ENCODE assay signal across 16 cellular contexts in the genomic region with DNA sequence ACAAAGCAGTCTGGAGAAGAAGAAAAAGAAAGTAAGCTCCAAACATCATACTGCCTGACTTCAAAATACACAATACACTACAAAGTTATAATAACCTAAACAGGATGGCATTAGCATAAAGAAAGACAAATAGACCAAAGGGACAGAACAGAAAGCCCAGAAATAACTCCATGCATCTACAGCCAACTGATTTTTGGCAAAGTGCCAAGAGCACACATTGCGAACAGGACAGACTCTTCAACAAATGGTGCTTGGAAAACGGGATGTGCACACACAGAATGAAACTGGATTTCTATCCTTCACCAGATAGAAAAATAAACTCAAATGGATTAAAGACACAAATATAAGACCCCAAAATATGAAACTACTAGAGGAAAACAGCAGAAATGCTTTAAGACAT.
DNase-seq lines count a peak whose midpoint lies in the region; ATAC-seq, FAIRE-seq and TF ChIP-seq lines count a peak whose summit lies in the region.
"Had no signal": no experiment of that assay in that cellular context is flagged by ENCODE, and none has a peak within 500 bp of the region (broad histone marks: within the 10 kb centered on the region; RNA-seq: fewer than 3 reads in every experiment).

No MANE protein-coding gene starts in this region.

- no peak overlapping the region for H3K4me3 Mint-ChIP-seq in endodermal cell
- H3K4me3 Mint-ChIP-seq: CD4-positive, CD25-positive, alpha-beta regulatory T cell; stimulated activated naive CD8-positive, alpha-beta T cell treated with anti-CD3 and anti-CD28 coated beads, Interleukin-15, Interleukin-2, amounts not matched to agents 100 ng/mL and 50 ng/mL, for 24 hours had no signal

- no peak for TF ChIP-seq RAD21 in HepG2 (CRISPR knock-in tag; IDR thresholded peaks at IDR 0.05)

- H3K27ac ChIP-seq in HepG2 (ENCODE audit: extremely low read length, insufficient read depth, low read length) = no peak overlapping the region
- H3K27ac ChIP-seq in endodermal cell (ENCODE audit: low read depth, low read length) = no peak overlapping the region
- H3K27ac ChIP-seq in ascending aorta = no peak overlapping the region
- H3K27ac ChIP-seq: heart right ventricle, parathyroid adenoma, Peyer's patch had no signal

- no peak overlapping the region for H3K9ac ChIP-seq in HepG2 (ENCODE audit: insufficient read depth, low read depth, low read length)
- H3K9ac ChIP-seq in endodermal cell (ENCODE audit: extremely low read depth, low read length, poor library complexity, severe bottlenecking) = no peak overlapping the region
- H3K9ac ChIP-seq: parathyroid adenoma had no signal

- TF ChIP-seq CTCF in astrocyte of the spinal cord (IDR thresholded peaks at IDR 0.05; ENCODE audit: low read depth, low read length) (no peak), HepG2 (CRISPR knock-in tag; IDR thresholded peaks at IDR 0.05) (no peak), endodermal cell (conservative IDR thresholded peaks at IDR 0.05) (no peak), ascending aorta (IDR thresholded peaks at IDR 0.05) (no peak)

- H3K9me3 ChIP-seq in HepG2 (ENCODE audit: low read length) (no peaks in the 10 kb centered on the region), endodermal cell (ENCODE audit: control insufficient read depth, low read length) (no peaks in the 10 kb centered on the region), ascending aorta (no peaks in the 10 kb centered on the region)
- H3K9me3 ChIP-seq: Peyer's patch had no signal

- no peaks in the 10 kb centered on the region for H3K9me3 Mint-ChIP-seq in endodermal cell
- H3K9me3 Mint-ChIP-seq: CD4-positive, CD25-positive, alpha-beta regulatory T cell; stimulated activated naive CD8-positive, alpha-beta T cell treated with anti-CD3 and anti-CD28 coated beads, Interleukin-15, Interleukin-2, amounts not matched to agents 100 ng/mL and 50 ng/mL, for 24 hours had no signal

- peaks cover 9% of the 10 kb centered on the region for H3K27me3 Mint-ChIP-seq in endodermal cell (ENCODE audit: insufficient read depth)

- in situ Hi-C loops in astrocyte of the spinal cord (cut with HindIII; ENCODE audit: low sequenced_read_pairs) (no loop called here), HepG2 (cut with HindIII; ENCODE audit: extremely low pct_ligation_motif_present, low pct_unique_long_range_greater_than_20kb) (no loop called here)

- H3K4me1 ChIP-seq in HepG2 (ENCODE audit: insufficient read depth, low read length) (no peaks in the 10 kb centered on the region), endodermal cell (ENCODE audit: control insufficient read depth, insufficient read depth, low read length) (no peaks in the 10 kb centered on the region), ascending aorta (no peaks in the 10 kb centered on the region)
- H3K4me1 ChIP-seq: parathyroid adenoma, Peyer's patch had no signal

- CTCF ChIA-PET in HepG2 (lab: Yijun Ruan, JAX; ENCODE audit: low intra/inter-chr PET ratio, low total read pairs) = no interaction called here

- POLR2A ChIA-PET in HepG2 (lab: Yijun Ruan, JAX) = no interaction called here

- H3K4me1 Mint-ChIP-seq in endodermal cell = no peaks in the 10 kb centered on the region

- no peak overlapping the region for H3K4me2 ChIP-seq in HepG2 (ENCODE audit: low read depth, low read length)

- H3K4me3 ChIP-seq in astrocyte of the spinal cord (ENCODE audit: low read depth, low read length) = no peak overlapping the region
- H3K4me3 ChIP-seq in HepG2 (replicated peaks in 1 of 3; ENCODE audit: insufficient read depth in 1 of 3, low read depth in 2 of 3, low read length in 3 of 3) = no peak overlapping the region
- no peak overlapping the region for H3K4me3 ChIP-seq in endodermal cell (ENCODE audit: low read length)
- H3K4me3 ChIP-seq in ascending aorta = no peak overlapping the region
- H3K4me3 ChIP-seq: heart right ventricle, lung, Peyer's patch had no signal

- no peaks in the 10 kb centered on the region for H3K36me3 ChIP-seq in HepG2 (replicated peaks in 1 of 2; ENCODE audit: control insufficient read depth in 1 of 2, insufficient read depth in 2 of 2, low read length in 2 of 2)
- H3K36me3 ChIP-seq in endodermal cell (ENCODE audit: control insufficient read depth, insufficient read depth, low read length) = no peaks in the 10 kb centered on the region
- H3K36me3 ChIP-seq in ascending aorta = no peaks in the 10 kb centered on the region
- H3K36me3 ChIP-seq: heart right ventricle, Peyer's patch had no signal

- no peaks in the 10 kb centered on the region for H3K36me3 Mint-ChIP-seq in endodermal cell (ENCODE audit: low read depth)
- H3K36me3 Mint-ChIP-seq: CD4-positive, CD25-positive, alpha-beta regulatory T cell had no signal

- no TSS peak for BruUV-seq in HepG2 (replicated peaks; lab: Mats Ljungman, UMichigan)

- no peak for ATAC-seq in HepG2
- ATAC-seq in activated CD4-positive, CD25-positive, alpha-beta regulatory T cell treated with anti-CD3 and anti-CD28 coated beads, Interleukin-2, amount 50 U/mL, for 24 hours = no peak

- H4K20me1 ChIP-seq in HepG2 (ENCODE audit: insufficient read depth, low read length) = no peaks in the 10 kb centered on the region

- no peak for TF ChIP-seq EP300 in HepG2 (IDR thresholded peaks at IDR 0.05; ENCODE audit: low read depth in 2 of 2, low read length in 2 of 2)
- TF ChIP-seq EP300 in HepG2 (CRISPR knock-in tag; IDR thresholded peaks at IDR 0.05; ENCODE audit: borderline replicate concordance) = no peak

- H2AFZ ChIP-seq in HepG2 (ENCODE audit: low read length) = no peak overlapping the region
- H2AFZ ChIP-seq: parathyroid adenoma had no signal

- H3K27ac Mint-ChIP-seq in endodermal cell = no peak overlapping the region
- H3K27ac Mint-ChIP-seq: CD4-positive, CD25-positive, alpha-beta regulatory T cell; stimulated activated naive CD8-positive, alpha-beta T cell treated with anti-CD3 and anti-CD28 coated beads, Interleukin-15, Interleukin-2, amounts not matched to agents 100 ng/mL and 50 ng/mL, for 24 hours had no signal

- intact Hi-C loops in HepG2 (cut with micrococcal nuclease; ENCODE audit: unreplicated experiment) (no loop called here), ascending aorta (cut with DNase I) (no loop called here)

- whole genome bisulfite sequencing in HepG2 (ENCODE audit: low lambda C conversion rate) = 3% methylated on average over 2 of the region's 2 CpGs
- 56 to 61% methylated on average over 2 of the region's 2 CpGs for WGBS in endodermal cell (ENCODE audit: insufficient coverage in 1 of 2, insufficient read length in 1 of 2), 2 experiments

- no peak for TF ChIP-seq POLR2A in HepG2 (IDR thresholded peaks at IDR 0.05; ENCODE audit: insufficient read depth in 1 of 2, low read depth in 2 of 2, low read length in 2 of 2)

- FAIRE-seq in HepG2 (lab: Jason Lieb, UNC) = no peak

- peaks cover 0 to 3% of the 10 kb centered on the region in 2 experiments; a peak in 1 of 5 replicates for H3K27me3 ChIP-seq in HepG2 (ENCODE audit: control insufficient read depth in 1 of 2, insufficient read depth in 2 of 2, low read length in 2 of 2)
- peaks cover 7% of the 10 kb centered on the region for H3K27me3 ChIP-seq in endodermal cell (ENCODE audit: control insufficient read depth, insufficient read depth, low read length, poor library complexity, severe bottlenecking)
- H3K27me3 ChIP-seq in ascending aorta = no peaks in the 10 kb centered on the region
- H3K27me3 ChIP-seq: Peyer's patch had no signal

- H3K79me2 ChIP-seq in HepG2 (ENCODE audit: insufficient read depth, low read length) = no peaks in the 10 kb centered on the region
- H3K79me2 ChIP-seq: parathyroid adenoma had no signal

- peak; percentile 26 for DNase-seq in EH (ENCODE audit: low read depth)
- peak; percentile 28 for DNase-seq in NCI-H2029 treated with DMSO at 0.1 percent for 48 hours (lab: John Stamatoyannopoulos, UW)
- DNase-seq in astrocyte of the spinal cord (ENCODE audit: low read depth, low spot score) = peak; percentile 14
- no peak for DNase-seq in HepG2 (ENCODE audit: low spot score)
- no peak for DNase-seq in endodermal cell
- no peak for DNase-seq in C1 segment of cervical spinal cord (lab: John Stamatoyannopoulos, UW)
- DNase-seq in ascending aorta (ENCODE audit: low spot score in 2 of 2) = no peak
- DNase-seq: CD4-positive, CD25-positive, alpha-beta regulatory T cell; heart right ventricle; NCI-H1436 treated with DMSO at 0.1 percent for 48 hours; Peyer's patch; stimulated activated CD4-positive, alpha-beta T cell treated with anti-CD3 and anti-CD28 coated beads, Interleukin-2, amount 100 ng/mL, for 48 hours had no signal

TF ChIP-seq in HepG2, 621 proteins besides CTCF, POLR2A, EP300 and RAD21:
- TF ChIP-seq LCORL (IDR thresholded peaks at IDR 0.05) = peak; percentile 100
- no peak for TF ChIP-seq LCORL (CRISPR knock-in tag; IDR thresholded peaks at IDR 0.05)
- no peak for TF ChIP-seq FOXK2 (IDR thresholded peaks at IDR 0.05)
- no peak for TF ChIP-seq PHF5A (CRISPR knock-in tag; IDR thresholded peaks at IDR 0.05; ENCODE audit: low read depth, unreplicated experiment)
- TF ChIP-seq, protein P1, sequence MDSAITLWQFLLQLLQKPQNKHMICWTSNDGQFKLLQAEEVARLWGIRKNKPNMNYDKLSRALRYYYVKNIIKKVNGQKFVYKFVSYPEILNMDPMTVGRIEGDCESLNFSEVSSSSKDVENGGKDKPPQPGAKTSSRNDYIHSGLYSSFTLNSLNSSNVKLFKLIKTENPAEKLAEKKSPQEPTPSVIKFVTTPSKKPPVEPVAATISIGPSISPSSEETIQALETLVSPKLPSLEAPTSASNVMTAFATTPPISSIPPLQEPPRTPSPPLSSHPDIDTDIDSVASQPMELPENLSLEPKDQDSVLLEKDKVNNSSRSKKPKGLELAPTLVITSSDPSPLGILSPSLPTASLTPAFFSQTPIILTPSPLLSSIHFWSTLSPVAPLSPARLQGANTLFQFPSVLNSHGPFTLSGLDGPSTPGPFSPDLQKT (CRISPR knock-in tag; IDR thresholded peaks at IDR 0.05; ENCODE audit: borderline replicate concordance) = no peak
- TF ChIP-seq, protein P2, sequence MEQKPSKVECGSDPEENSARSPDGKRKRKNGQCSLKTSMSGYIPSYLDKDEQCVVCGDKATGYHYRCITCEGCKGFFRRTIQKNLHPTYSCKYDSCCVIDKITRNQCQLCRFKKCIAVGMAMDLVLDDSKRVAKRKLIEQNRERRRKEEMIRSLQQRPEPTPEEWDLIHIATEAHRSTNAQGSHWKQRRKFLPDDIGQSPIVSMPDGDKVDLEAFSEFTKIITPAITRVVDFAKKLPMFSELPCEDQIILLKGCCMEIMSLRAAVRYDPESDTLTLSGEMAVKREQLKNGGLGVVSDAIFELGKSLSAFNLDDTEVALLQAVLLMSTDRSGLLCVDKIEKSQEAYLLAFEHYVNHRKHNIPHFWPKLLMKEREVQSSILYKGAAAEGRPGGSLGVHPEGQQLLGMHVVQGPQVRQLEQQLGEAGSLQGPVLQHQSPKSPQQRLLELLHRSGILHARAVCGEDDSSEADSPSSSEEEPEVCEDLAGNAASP (CRISPR knock-in tag; IDR thresholded peaks at IDR 0.05; ENCODE audit: borderline replicate concordance) = no peak
- TF ChIP-seq GTF2F1 (IDR thresholded peaks at IDR 0.05; ENCODE audit: low read length) = peak; percentile 67; the same call in 1 of the 2 replicates
- no peak for TF ChIP-seq MTF2 (CRISPR knock-in tag; IDR thresholded peaks at IDR 0.05; ENCODE audit: borderline replicate concordance)
TF ChIP-seq in HepG2: peak in this region for 2.

Comparison
In these comparisons a context has a peak if more than half of its experiments do, and no peak if none do; other contexts are left out.
1. DNase-seq: peak in EH (single experiment), NCI-H2029 treated with DMSO at 0.1 percent for 48 hours (single experiment) and astrocyte of the spinal cord (single experiment); none in HepG2 (single experiment), endodermal cell (single experiment), C1 segment of cervical spinal cord (0 of 14) and ascending aorta (0 of 2).